Comparison of ENCODE assay signal across 2 cellular contexts in the genomic region with DNA sequence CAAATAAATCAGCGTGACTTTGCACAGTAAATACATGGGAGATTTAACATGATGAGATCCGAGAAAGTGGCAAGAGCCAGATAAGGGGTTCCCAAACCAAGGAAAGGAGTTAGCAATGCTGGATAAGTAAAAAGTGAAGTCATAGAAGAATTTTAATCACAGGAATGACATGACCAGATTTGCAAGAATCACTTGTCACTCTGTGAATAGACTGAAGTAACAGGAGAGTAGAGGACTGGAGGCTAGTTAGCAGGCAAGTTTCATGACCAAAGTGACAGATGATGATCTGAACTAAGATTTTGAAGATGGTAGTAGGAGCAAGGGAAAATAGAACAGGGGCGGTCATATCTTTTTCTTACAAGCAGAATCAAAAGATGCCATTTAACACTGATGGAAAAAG.
TF ChIP-seq lines count a peak whose summit lies in the region.

No MANE protein-coding gene starts in this region.

TF ChIP-seq in H1, 55 proteins besides CTCF, POLR2A, EP300 and RAD21:
- TF ChIP-seq CBX5 (IDR thresholded peaks at IDR 0.05; ENCODE audit: low read depth, low read length): no peak
- TF ChIP-seq GTF2F1 (IDR thresholded peaks at IDR 0.05; ENCODE audit: borderline replicate concordance, low read depth, low read length): no peak
- TF ChIP-seq RBBP5 (IDR thresholded peaks at IDR 0.05; ENCODE audit: borderline replicate concordance, low read depth, low read length): no peak
- no peak for TF ChIP-seq NANOG (IDR thresholded peaks at IDR 0.05; ENCODE audit: insufficient read depth, low read depth, low read length, poor library complexity, severe bottlenecking)
- no peak for TF ChIP-seq BRCA1 (IDR thresholded peaks at IDR 0.05; ENCODE audit: low read depth, low read length)
- no peak for TF ChIP-seq SAP30 (IDR thresholded peaks at IDR 0.05; ENCODE audit: insufficient read depth, insufficient replicate concordance, low read length)

TF ChIP-seq in SK-N-SH, 30 proteins besides CTCF, POLR2A, EP300 and RAD21:
- no peak for TF ChIP-seq TAF1 (IDR thresholded peaks at IDR 0.05; ENCODE audit: borderline replicate concordance, low read depth, low read length)
- no peak for TF ChIP-seq EZH2phosphoT487 (IDR thresholded peaks at IDR 0.05; ENCODE audit: borderline replicate concordance, low read depth)
